Comparison of ENCODE assay signal across 23 cellular contexts in the genomic region with DNA sequence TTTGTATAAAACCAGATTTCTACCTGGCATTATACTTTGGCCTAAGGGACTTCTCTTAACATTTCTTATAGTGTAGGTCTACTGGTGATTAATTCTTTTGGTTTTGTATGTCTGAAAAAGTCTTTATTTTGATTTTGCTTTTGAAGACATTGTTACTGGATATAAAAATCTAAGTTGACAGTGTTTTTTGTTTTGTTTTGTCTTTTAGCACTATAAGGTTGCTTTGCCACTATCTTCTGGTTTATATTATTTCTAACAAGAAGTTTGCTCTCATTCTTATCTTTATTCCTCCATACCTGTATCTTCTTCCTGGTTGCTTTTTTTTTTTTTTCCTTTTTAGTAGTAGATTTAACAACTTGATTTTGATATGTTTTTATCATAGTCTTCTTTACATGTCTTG.
"Had no signal": no experiment of that assay in that cellular context is flagged by ENCODE, and none has a peak within 500 bp of the region (broad histone marks: within the 10 kb centered on the region; RNA-seq: fewer than 3 reads in every experiment).

No MANE protein-coding gene starts in this region.

- H3K4me2 ChIP-seq: hepatocyte had no signal

- H3K27me3 ChIP-seq: colonic mucosa, dorsolateral prefrontal cortex, esophagus muscularis mucosa, foreskin keratinocyte, gastroesophageal sphincter, heart left ventricle, hepatocyte had no signal

- DNase-seq: colonic mucosa; cortex of kidney; dermis blood vessel endothelial cell; dorsolateral prefrontal cortex; effector CD4-positive, alpha-beta T cell; effector memory CD4-positive, alpha-beta T cell; foreskin keratinocyte; heart left ventricle; hypothalamus; immature natural killer cell; kidney glomerular epithelial cell; left colon; left ventricle myocardium inferior; lower lobe of right lung; mesenchymal stem cell; mucosa of descending colon; naive B cell had no signal

- H3K27ac ChIP-seq: colonic mucosa, dorsolateral prefrontal cortex, esophagus muscularis mucosa, foreskin keratinocyte, gastroesophageal sphincter, heart left ventricle, hepatocyte, left ventricle myocardium inferior, lower lobe of right lung had no signal

- FAIRE-seq: endothelial cell of umbilical vein, keratinocyte had no signal

- H3K4me3 ChIP-seq: colonic mucosa, dorsolateral prefrontal cortex, esophagus muscularis mucosa, gastroesophageal sphincter, heart left ventricle, hepatocyte, left ventricle myocardium inferior, lower lobe of right lung, mucosa of descending colon had no signal

- H2AFZ ChIP-seq: hepatocyte had no signal

- H3K79me2 ChIP-seq: hepatocyte had no signal

- H3K4me1 ChIP-seq: colonic mucosa, esophagus muscularis mucosa, foreskin keratinocyte, gastroesophageal sphincter, heart left ventricle, left ventricle myocardium inferior, lower lobe of right lung had no signal

- ATAC-seq: foreskin keratinocyte, gastroesophageal sphincter, heart left ventricle, left colon, left lobe of liver, lower lobe of right lung, mucosa of descending colon had no signal

- H3K9me3 ChIP-seq: colonic mucosa, lower lobe of right lung, mucosa of descending colon had no signal

- H3K36me3 ChIP-seq: colonic mucosa, esophagus muscularis mucosa, gastroesophageal sphincter, heart left ventricle, left ventricle myocardium inferior, lower lobe of right lung had no signal
